ENCODE assay signal across 8 cellular contexts in genomic region chr12:1800646-1801284, GRCh38.
DNase-seq lines count a peak whose midpoint lies in the region; ATAC-seq and TF ChIP-seq lines count a peak whose summit lies in the region.

No MANE protein-coding gene starts in this region.

- no peak overlapping the region for H3K4me3 Mint-ChIP-seq in nephron progenitor cell

- DNase-seq in DMS 273 (lab: John Stamatoyannopoulos, UW; ENCODE audit: unreplicated experiment): peak; percentile 14
- DNase-seq in DMS 273 treated with DMSO at 0.1 percent for 48 hours (lab: John Stamatoyannopoulos, UW): no peak
- peak in 54 of 76 experiments; percentile 11 to 73 (median 44) for DNase-seq in HUDEP-2 (lab: John Stamatoyannopoulos, UW; ENCODE audit: unreplicated experiment in 76 of 76)
- DNase-seq in astrocyte of the spinal cord (ENCODE audit: low read depth, low spot score): no peak
- peak; percentile 51 for DNase-seq in nephron progenitor cell
- DNase-seq in RWPE1 (ENCODE audit: low spot score): no peak

- no peak overlapping the region for H3K4me3 ChIP-seq in astrocyte of the spinal cord (ENCODE audit: low read depth, low read length)

- H3K4me1 Mint-ChIP-seq in nephron progenitor cell: peaks cover 38% of the 10 kb centered on the region

- CTCF ChIA-PET in RWPE1 (lab: Yijun Ruan, JAX): interaction anchor here (0.7 to 1.6 kb wide), 3 partner anchors 9 to 139 kb away, joined by 3 to 8 read pairs (median 3); no protein-coding TSS in a partner anchor

- peaks cover 20% of the 10 kb centered on the region for H3K27me3 Mint-ChIP-seq in nephron progenitor cell (ENCODE audit: low read depth, poor library complexity)

- no peaks in the 10 kb centered on the region for H3K36me3 Mint-ChIP-seq in nephron progenitor cell (ENCODE audit: low read depth)

- in situ Hi-C loops in astrocyte of the spinal cord (cut with HindIII; ENCODE audit: low sequenced_read_pairs): no loop called here

- no peaks in the 10 kb centered on the region for H3K9me3 Mint-ChIP-seq in nephron progenitor cell

- TF ChIP-seq CTCF in astrocyte of the spinal cord (IDR thresholded peaks at IDR 0.05; ENCODE audit: low read depth, low read length): peak; percentile 26
- TF ChIP-seq CTCF in nephron progenitor cell (IDR thresholded peaks at IDR 0.05): peak; percentile 47
- TF ChIP-seq CTCF in RWPE1 (conservative IDR thresholded peaks at IDR 0.05; ENCODE audit: low read depth): no peak

- H3K27ac ChIP-seq in RWPE1: no peak overlapping the region

- H3K27ac Mint-ChIP-seq in nephron progenitor cell: no peak overlapping the region

- POLR2A ChIA-PET in RWPE1 (lab: Yijun Ruan, JAX; ENCODE audit: low non-redundant PET): no interaction called here

- ATAC-seq in GM21786 (IDR thresholded peaks at IDR 0.05; ENCODE audit: unreplicated experiment) (no peak), GM19328 (IDR thresholded peaks at IDR 0.05; ENCODE audit: unreplicated experiment) (no peak)

Comparison
In these comparisons a context has a peak if more than half of its experiments do, and no peak if none do; other contexts are left out.
1. DNase-seq: peak in DMS 273 (single experiment), HUDEP-2 (54 of 76) and nephron progenitor cell (single experiment); none in DMS 273 treated with DMSO at 0.1 percent for 48 hours (single experiment), astrocyte of the spinal cord (single experiment) and RWPE1 (single experiment).